26 cellular contexts compared by ENCODE assay signal in the genomic region with DNA sequence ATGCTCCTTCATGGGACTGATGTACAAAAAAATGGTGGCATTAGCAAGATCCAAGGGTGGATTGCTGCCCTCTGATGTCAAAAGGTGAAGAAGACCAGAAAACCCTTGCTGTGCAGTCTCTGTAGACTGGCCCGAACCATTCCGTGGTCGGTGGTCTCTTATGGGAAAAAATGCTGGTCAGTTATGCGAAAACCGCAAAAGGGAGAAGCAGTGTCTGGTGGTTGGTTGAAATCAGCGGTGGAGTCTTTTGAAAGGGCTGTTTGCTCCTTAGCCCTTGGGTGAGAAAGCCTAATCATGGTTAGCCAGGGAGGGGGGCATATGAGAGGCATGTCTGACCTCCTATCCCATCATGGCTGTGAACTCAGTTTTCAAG.
"Had no signal": no experiment of that assay in that cellular context is flagged by ENCODE, and none has a peak within 500 bp of the region (broad histone marks: within the 10 kb centered on the region; RNA-seq: fewer than 3 reads in every experiment).

No MANE protein-coding gene starts in this region.

- H3K9ac ChIP-seq: neural progenitor cell had no signal

- FAIRE-seq: endometrium, pancreas had no signal

- H3K36me3 Mint-ChIP-seq: mesothelial cell of epicardium; natural killer cell treated with Interleukin-12 subunit alpha and Interleukin-12 subunit beta and Interleukin-15 and Interleukin-18, amount 100 ng/mL, for 72 hours; neural progenitor cell; stimulated activated effector memory CD8-positive, alpha-beta T cell treated with anti-CD3 and anti-CD28 coated beads, Interleukin-12 subunit alpha, Interleukin-12 subunit beta, amount 100 ng/mL, for 72 hours had no signal

- H2AFZ ChIP-seq: neural progenitor cell had no signal

- H3K9me3 Mint-ChIP-seq: natural killer cell treated with Interleukin-12 subunit alpha and Interleukin-12 subunit beta and Interleukin-15 and Interleukin-18, amount 100 ng/mL, for 72 hours; neural progenitor cell; stimulated activated effector memory CD8-positive, alpha-beta T cell treated with anti-CD3 and anti-CD28 coated beads, Interleukin-12 subunit alpha, Interleukin-12 subunit beta, amount 100 ng/mL, for 72 hours had no signal

- H3K4me1 ChIP-seq: colonic mucosa, pancreas had no signal

- H3K4me2 ChIP-seq: neural progenitor cell, smooth muscle cell had no signal

- H3K27ac ChIP-seq: colonic mucosa, dorsolateral prefrontal cortex, epithelial cell of prostate, esophagus squamous epithelium, gastroesophageal sphincter, neural progenitor cell, pancreas, tibial artery, upper lobe of right lung, vagina had no signal

- H3K27me3 Mint-ChIP-seq: natural killer cell treated with Interleukin-12 subunit alpha and Interleukin-12 subunit beta and Interleukin-15 and Interleukin-18, amount 100 ng/mL, for 72 hours; progenitor cell of endocrine pancreas had no signal

- ATAC-seq: gastroesophageal sphincter; left lobe of liver; natural killer cell treated with Interleukin-12 subunit alpha and Interleukin-12 subunit beta and Interleukin-15 and Interleukin-18, amount 100 ng/mL, for 72 hours; pancreas; right cardiac atrium; stimulated activated effector memory CD8-positive, alpha-beta T cell treated with anti-CD3 and anti-CD28 coated beads, Interleukin-12 subunit alpha, Interleukin-12 subunit beta, amount 100 ng/mL, for 72 hours; stimulated activated naive CD8-positive, alpha-beta T cell treated with anti-CD3 and anti-CD28 coated beads, Interleukin-15, Interleukin-2, amounts not matched to agents 100 U/mL and 50 U/mL, for 24 hours; upper lobe of right lung had no signal

- H3K27ac Mint-ChIP-seq: mesothelial cell of epicardium; natural killer cell treated with Interleukin-12 subunit alpha and Interleukin-12 subunit beta and Interleukin-15 and Interleukin-18, amount 100 ng/mL, for 72 hours; neural progenitor cell; progenitor cell of endocrine pancreas; stimulated activated effector memory CD8-positive, alpha-beta T cell treated with anti-CD3 and anti-CD28 coated beads, Interleukin-12 subunit alpha, Interleukin-12 subunit beta, amount 100 ng/mL, for 72 hours had no signal

- H3K27me3 ChIP-seq: colonic mucosa, dorsolateral prefrontal cortex, esophagus squamous epithelium, gastroesophageal sphincter, neural progenitor cell, pancreas, tibial artery, upper lobe of right lung, vagina had no signal

- H3K4me3 Mint-ChIP-seq: mesothelial cell of epicardium; natural killer cell treated with Interleukin-12 subunit alpha and Interleukin-12 subunit beta and Interleukin-15 and Interleukin-18, amount 100 ng/mL, for 72 hours; neural progenitor cell; stimulated activated effector memory CD8-positive, alpha-beta T cell treated with anti-CD3 and anti-CD28 coated beads, Interleukin-12 subunit alpha, Interleukin-12 subunit beta, amount 100 ng/mL, for 72 hours had no signal

- H3K36me3 ChIP-seq: colonic mucosa, esophagus squamous epithelium, gastroesophageal sphincter, neural progenitor cell, pancreas, tibial artery, upper lobe of right lung, vagina had no signal

- H3K4me3 ChIP-seq: colonic mucosa, dorsolateral prefrontal cortex, esophagus squamous epithelium, gastroesophageal sphincter, neural progenitor cell, pancreas, smooth muscle cell, tibial artery, upper lobe of right lung, vagina had no signal

- H3K9me3 ChIP-seq: colonic mucosa, esophagus squamous epithelium, gastroesophageal sphincter, pancreas, tibial artery, upper lobe of right lung, vagina had no signal

- DNase-seq: colonic mucosa; dorsolateral prefrontal cortex; effector CD8-positive, alpha-beta T cell; esophagus squamous epithelium; foreskin fibroblast; glutamatergic neuron; islet precursor cell; mammary epithelial cell; nucleus accumbens; pancreas; right cardiac atrium; stimulated activated CD4-positive, alpha-beta T cell treated with anti-CD3 and anti-CD28 coated beads, Interleukin-2, amount 100 ng/mL, for 48 hours; stimulated activated naive CD8-positive, alpha-beta T cell treated with anti-CD3 and anti-CD28 coated beads, Interleukin-15, Interleukin-2, amounts not matched to agents 100 U/mL and 50 U/mL, for 24 hours; tibial artery; upper lobe of right lung had no signal
